Comparison of ENCODE assay signal across 8 cellular contexts in genomic region chr18:36688020-36688965, GRCh38.
DNase-seq lines count a peak whose midpoint lies in the region; ATAC-seq and TF ChIP-seq lines count a peak whose summit lies in the region.

No MANE protein-coding gene starts in this region.

- in situ Hi-C loops in HAP-1 (cut with MboI; ENCODE audit: low sequenced_read_pairs), result no loop called here

- H3K27me3 ChIP-seq in HAP-1 (ENCODE audit: low read depth), result no peaks in the 10 kb centered on the region
- peaks cover 0 to 3% (median 0%) of the 10 kb centered on the region in 3 donors for H3K27me3 ChIP-seq in stomach

- ATAC-seq in effector memory CD8-positive, alpha-beta T cell (replicated peaks), result no peak
- ATAC-seq in memory B cell (ENCODE audit: low read depth), result peak; percentile 32

- no peak overlapping the region for H3K4me3 Mint-ChIP-seq in effector memory CD8-positive, alpha-beta T cell
- H3K4me3 Mint-ChIP-seq in memory B cell, result no peak overlapping the region

- no peak overlapping the region for H3K27ac Mint-ChIP-seq in effector memory CD8-positive, alpha-beta T cell
- no peak overlapping the region for H3K27ac Mint-ChIP-seq in memory B cell

- H3K9me3 ChIP-seq in HAP-1 (0 out of 2 replicates have a peak, but pooled peaks cover 2% of the 10 kb centered on the region), stomach (peaks cover 0 to 14% (median 5%) of the 10 kb centered on the region in 4 donors)

- H3K4me3 ChIP-seq in HAP-1 (no peak overlapping the region), WI38 (ENCODE audit: low read depth, low read length) (no peak overlapping the region), stomach (no peak overlapping the region)

- peak; percentile 90 for TF ChIP-seq CTCF in WI38 (IDR thresholded peaks at IDR 0.05; ENCODE audit: low read depth, low read length)
- peak in 5 of 7 experiments; percentile 47 to 84 (median 81) for TF ChIP-seq CTCF in stomach (IDR thresholded peaks at IDR 0.05)

- peaks cover 39 to 43% of the 10 kb centered on the region in 2 donors for H3K27me3 Mint-ChIP-seq in effector memory CD8-positive, alpha-beta T cell
- H3K27me3 Mint-ChIP-seq in memory B cell, result peaks cover 9% of the 10 kb centered on the region

- WGBS in stomach, 5 donors, result 44 to 55% (median 46%) methylated on average over 3 of the region's 3 CpGs

- intact Hi-C loops in stomach (cut with DNase I; ENCODE audit: low total_unique reads), result loop anchor here (10.0 kb wide), 1 partner anchor 67 kb away; no protein-coding TSS in a partner anchor

- TF ChIP-seq EP300 in stomach (IDR thresholded peaks at IDR 0.05), result no peak

- peaks cover 0 to 2% of the 10 kb centered on the region in 2 donors for H3K4me1 Mint-ChIP-seq in effector memory CD8-positive, alpha-beta T cell (ENCODE audit: low read depth in 2 of 2)
- peaks cover 2% of the 10 kb centered on the region for H3K4me1 Mint-ChIP-seq in memory B cell

- TF ChIP-seq POLR2A in stomach (IDR thresholded peaks at IDR 0.05), result no peak

- no peaks in the 10 kb centered on the region for H3K9me3 Mint-ChIP-seq in effector memory CD8-positive, alpha-beta T cell
- peaks cover 2% of the 10 kb centered on the region for H3K9me3 Mint-ChIP-seq in memory B cell

- no peaks in the 10 kb centered on the region for H3K4me1 ChIP-seq in HAP-1
- peaks cover 0 to 14% (median 7%) of the 10 kb centered on the region in 4 donors for H3K4me1 ChIP-seq in stomach

- H3K36me3 ChIP-seq in HAP-1 (replicated peaks) (no peaks in the 10 kb centered on the region), stomach (no peaks in the 10 kb centered on the region)

- no peaks in the 10 kb centered on the region for H3K36me3 Mint-ChIP-seq in effector memory CD8-positive, alpha-beta T cell (ENCODE audit: insufficient read depth)
- H3K36me3 Mint-ChIP-seq in memory B cell, result peaks cover 2% of the 10 kb centered on the region

- peak; percentile 63 for DNase-seq in NCI-H1436 (lab: John Stamatoyannopoulos, UW)
- no peak for DNase-seq in NCI-H1436 treated with DMSO at 0.1 percent for 48 hours (lab: John Stamatoyannopoulos, UW)
- DNase-seq in HAP-1 (ENCODE audit: low spot score in 2 of 2), result peak; percentile 55 to 82
- DNase-seq in NCI-H146 treated with DMSO at 0.1 percent for 48 hours (lab: John Stamatoyannopoulos, UW; ENCODE audit: unreplicated experiment), result peak; percentile 58
- DNase-seq in effector memory CD8-positive, alpha-beta T cell, result peak; percentile 12 to 21 (median 20)
- peak; percentile 8 to 40 for DNase-seq in memory B cell (ENCODE audit: low spot score in 2 of 2)
- peak; percentile 65 for DNase-seq in stomach

- no peak overlapping the region for H3K27ac ChIP-seq in stomach
